ENCODE assay signal across 16 cellular contexts in genomic region chr1:198794498-198794897, GRCh38.
DNase-seq lines count a peak whose midpoint lies in the region; ATAC-seq, FAIRE-seq and TF ChIP-seq lines count a peak whose summit lies in the region.
"Had no signal": no experiment of that assay in that cellular context is flagged by ENCODE, and none has a peak within 500 bp of the region (broad histone marks: within the 10 kb centered on the region; RNA-seq: fewer than 3 reads in every experiment).

No MANE protein-coding gene starts in this region.

- POLR2A ChIA-PET in naive thymus-derived CD8-positive, alpha-beta T cell (lab: Charles Lee), result no interaction called here

- H3K27me3 Mint-ChIP-seq in naive thymus-derived CD8-positive, alpha-beta T cell, result no peaks in the 10 kb centered on the region
- H3K27me3 Mint-ChIP-seq: activated CD4-positive, alpha-beta memory T cell treated with anti-CD3 and anti-CD28 coated beads for 36 hours; dendritic cell treated with granulocyte-macrophage colony-stimulating factor and Interleukin-4, amounts not matched to agents 40 ng/mL and 50 ng/mL, for 4 days had no signal

- H3K36me3 Mint-ChIP-seq in naive thymus-derived CD8-positive, alpha-beta T cell, result peaks cover 0 to 21% (median 16%) of the 10 kb centered on the region in 3 donors

- no peaks in the 10 kb centered on the region for H3K27me3 ChIP-seq in foreskin keratinocyte
- no peaks in the 10 kb centered on the region for H3K27me3 ChIP-seq in colonic mucosa
- H3K27me3 ChIP-seq: esophagus squamous epithelium had no signal

- FAIRE-seq in HTR-8/SVneo (lab: Jason Lieb, UNC), result no peak

- H3K4me1 ChIP-seq in foreskin keratinocyte, result peaks cover 4% of the 10 kb centered on the region
- H3K4me1 ChIP-seq in colonic mucosa, result no peaks in the 10 kb centered on the region
- H3K4me1 ChIP-seq: esophagus squamous epithelium had no signal

- H3K36me3 ChIP-seq in colonic mucosa, result no peaks in the 10 kb centered on the region
- H3K36me3 ChIP-seq: esophagus squamous epithelium had no signal

- ATAC-seq in foreskin keratinocyte, result peak; percentile 70
- ATAC-seq in naive thymus-derived CD8-positive, alpha-beta T cell, result no peak

- peaks cover 0 to 2% (median 0%) of the 10 kb centered on the region in 4 donors for H3K4me1 Mint-ChIP-seq in naive thymus-derived CD8-positive, alpha-beta T cell

- H3K4me3 Mint-ChIP-seq in naive thymus-derived CD8-positive, alpha-beta T cell, result no peak overlapping the region
- H3K4me3 Mint-ChIP-seq: activated CD4-positive, alpha-beta memory T cell treated with anti-CD3 and anti-CD28 coated beads for 36 hours; dendritic cell treated with granulocyte-macrophage colony-stimulating factor and Interleukin-4, amounts not matched to agents 40 ng/mL and 50 ng/mL, for 4 days had no signal

- TF ChIP-seq CTCF in astrocyte of the spinal cord (IDR thresholded peaks at IDR 0.05; ENCODE audit: low read depth, low read length) (no peak), foreskin keratinocyte (conservative IDR thresholded peaks at IDR 0.05) (no peak), colonic mucosa (IDR thresholded peaks at IDR 0.05) (no peak)

- H3K4me3 ChIP-seq in astrocyte of the spinal cord (ENCODE audit: low read depth, low read length) (no peak overlapping the region), colonic mucosa (no peak overlapping the region)
- H3K4me3 ChIP-seq: esophagus squamous epithelium had no signal

- peak; percentile 8 for DNase-seq in AG08395 (ENCODE audit: low spot score)
- DNase-seq in HTR-8/SVneo (ENCODE audit: insufficient read length, low spot score), result peak; percentile 17
- DNase-seq in astrocyte of the spinal cord (ENCODE audit: low read depth, low spot score), result peak; percentile 70
- peak; percentile 47 to 62 for DNase-seq in foreskin keratinocyte
- no peak for DNase-seq in NCI-H510A treated with DMSO at 0.1 percent for 48 hours (lab: John Stamatoyannopoulos, UW)
- DNase-seq in colonic mucosa, result no peak
- DNase-seq in HT-29 (ENCODE audit: low spot score), result no peak
- DNase-seq in naive thymus-derived CD8-positive, alpha-beta T cell, result no peak
- DNase-seq: activated CD4-positive, alpha-beta memory T cell treated with anti-CD3 and anti-CD28 coated beads for 36 hours; AML-193; DMS 273 treated with DMSO at 0.1 percent for 48 hours; esophagus squamous epithelium; retina; stimulated activated CD8-positive, alpha-beta memory T cell treated with anti-CD3 and anti-CD28 coated beads, Interleukin-4, amount 100 ng/mL, for 48 hours had no signal

- no peaks in the 10 kb centered on the region for H3K9me3 ChIP-seq in colonic mucosa

- H3K9me3 Mint-ChIP-seq in naive thymus-derived CD8-positive, alpha-beta T cell, result peaks cover 0 to 31% (median 21%) of the 10 kb centered on the region in 9 donors

- no peak overlapping the region for H3K27ac Mint-ChIP-seq in naive thymus-derived CD8-positive, alpha-beta T cell
- H3K27ac Mint-ChIP-seq: activated CD4-positive, alpha-beta memory T cell treated with anti-CD3 and anti-CD28 coated beads for 36 hours; activated T-helper 2 cell treated with anti-CD3 and anti-CD28 coated beads, Interferon-gamma antibody, Interleukin-2, Interleukin-4, amounts not matched to agents 10 μg/mL and 5 μg/mL and 100 μg/mL, durations not matched to agents 14 hours and 24 hours and 36 hours; dendritic cell treated with granulocyte-macrophage colony-stimulating factor and Interleukin-4, amounts not matched to agents 40 ng/mL and 50 ng/mL, for 4 days had no signal

- no peak overlapping the region for H3K9ac ChIP-seq in colonic mucosa (ENCODE audit: low read depth in 2 of 2, low read length in 2 of 2)

- H3K27ac ChIP-seq in foreskin keratinocyte (no peak overlapping the region), colonic mucosa (no peak overlapping the region)
- H3K27ac ChIP-seq: esophagus squamous epithelium had no signal

- in situ Hi-C loops in astrocyte of the spinal cord (cut with HindIII; ENCODE audit: low sequenced_read_pairs), result no loop called here

- intact Hi-C loops in colonic mucosa (cut with DNase I), result no loop called here

Comparison
In these comparisons a context has a peak if more than half of its experiments do, and no peak if none do; other contexts are left out.
1. DNase-seq: peak in AG08395 (single experiment), HTR-8/SVneo (single experiment), astrocyte of the spinal cord (single experiment) and foreskin keratinocyte (2 of 2); none in NCI-H510A treated with DMSO at 0.1 percent for 48 hours (single experiment), colonic mucosa (single experiment), HT-29 (single experiment) and naive thymus-derived CD8-positive, alpha-beta T cell (0 of 10).